1 cellular context compared by ENCODE assay signal in genomic region chr9:136025481-136025880, GRCh38.
TF ChIP-seq lines count a peak whose summit lies in the region.

No MANE protein-coding gene starts in this region.

TF ChIP-seq in GM23338, 12 proteins besides CTCF, POLR2A, EP300 and RAD21 (continued from another document):
- no peak for TF ChIP-seq ZNF462 (CRISPR knock-in tag; IDR thresholded peaks at IDR 0.05)
